24 cellular contexts compared by ENCODE assay signal in genomic region chr13:97321616-97322321, GRCh38.
DNase-seq lines count a peak whose midpoint lies in the region; ATAC-seq and TF ChIP-seq lines count a peak whose summit lies in the region.
"Had no signal": no experiment of that assay in that cellular context is flagged by ENCODE, and none has a peak within 500 bp of the region (broad histone marks: within the 10 kb centered on the region; RNA-seq: fewer than 3 reads in every experiment).

No MANE protein-coding gene starts in this region.

- no peak for TF ChIP-seq EP300 in gastroesophageal sphincter (IDR thresholded peaks at IDR 0.05)

- no peak for ATAC-seq in T-helper 17 cell
- ATAC-seq in gastroesophageal sphincter = no peak
- ATAC-seq: stimulated activated naive CD8-positive, alpha-beta T cell treated with anti-CD3 and anti-CD28 coated beads, Interleukin-15, amount 100 ng/mL, for 72 hours; upper lobe of right lung had no signal

- H3K4me2 ChIP-seq in mesenchymal stem cell (ENCODE audit: low read length, poor library complexity, severe bottlenecking) = no peak overlapping the region

- H4K8ac ChIP-seq in mesenchymal stem cell (ENCODE audit: low read length) = peak overlapping the region; percentile 14

- H2BK120ac ChIP-seq in mesenchymal stem cell (ENCODE audit: low read depth, low read length) = no peak overlapping the region

- H2BK5ac ChIP-seq in mesenchymal stem cell (ENCODE audit: low read depth, low read length, poor library complexity, severe bottlenecking) = no peak overlapping the region

- H3K4me1 ChIP-seq in gastroesophageal sphincter = peaks cover 14 to 100% (median 33%) of the 10 kb centered on the region in 3 donors
- peaks cover 10% of the 10 kb centered on the region for H3K4me1 ChIP-seq in mesenchymal stem cell (ENCODE audit: control insufficient read depth, insufficient read depth, low read depth, low read length)
- H3K4me1 ChIP-seq in ascending aorta = peaks cover 0 to 9% of the 10 kb centered on the region in 2 donors

- no peak overlapping the region for H2BK12ac ChIP-seq in mesenchymal stem cell (ENCODE audit: low read length in 2 of 2)

- no peak overlapping the region for H3K18ac ChIP-seq in mesenchymal stem cell (ENCODE audit: low read depth in 1 of 2, low read length in 2 of 2)

- no peak overlapping the region for H3K4me3 Mint-ChIP-seq in T-helper 17 cell
- H3K4me3 Mint-ChIP-seq: activated B cell treated with CpG ODN at 0.5 μM for 24 hours; activated naive CD8-positive, alpha-beta T cell treated with anti-CD3 and anti-CD28 coated beads, Interleukin-2, amount 10 ng/mL, durations not matched to agents 7 days and 5 days; brain; CD14-positive monocyte; H9; stimulated activated naive CD8-positive, alpha-beta T cell treated with anti-CD3 and anti-CD28 coated beads, Interleukin-15, amount 100 ng/mL, for 72 hours had no signal

- no peak overlapping the region for H3K4me3 ChIP-seq in gastroesophageal sphincter
- no peak overlapping the region for H3K4me3 ChIP-seq in mesenchymal stem cell (ENCODE audit: insufficient read depth in 1 of 2, low read depth in 1 of 2, low read length in 2 of 2)
- no peak overlapping the region for H3K4me3 ChIP-seq in ascending aorta
- H3K4me3 ChIP-seq: upper lobe of right lung had no signal

- H3K4ac ChIP-seq in mesenchymal stem cell (ENCODE audit: low read depth in 1 of 2, low read length in 2 of 2) = no peak overlapping the region

- H3K36me3 ChIP-seq in gastroesophageal sphincter (no peaks in the 10 kb centered on the region), mesenchymal stem cell (ENCODE audit: control insufficient read depth in 1 of 2, insufficient read depth in 2 of 2, low read depth in 1 of 2, low read length in 2 of 2) (peaks cover 0 to 8% of the 10 kb centered on the region in 2 experiments), ascending aorta (no peaks in the 10 kb centered on the region)
- H3K36me3 ChIP-seq: upper lobe of right lung had no signal

- H3K27ac ChIP-seq in gastroesophageal sphincter (peak overlapping the region; percentile 47 to 75 (median 75)), mesenchymal stem cell (ENCODE audit: low read length, poor library complexity, severe bottlenecking) (no peak overlapping the region), substantia nigra (ENCODE audit: low read depth, low read length, poor library complexity, severe bottlenecking) (peak overlapping the region; percentile 6), ascending aorta (no peak overlapping the region)
- H3K27ac ChIP-seq: RWPE1, upper lobe of right lung had no signal

- no peak overlapping the region for H2AFZ ChIP-seq in mesenchymal stem cell (ENCODE audit: low read depth, low read length)

- peak overlapping the region in 1 of 2 experiments; percentile 13 for H3K23ac ChIP-seq in mesenchymal stem cell (ENCODE audit: low read length in 2 of 2)

- peaks cover 2% of the 10 kb centered on the region for H3K36me3 Mint-ChIP-seq in T-helper 17 cell (ENCODE audit: low read depth)
- H3K36me3 Mint-ChIP-seq: activated naive CD8-positive, alpha-beta T cell treated with anti-CD3 and anti-CD28 coated beads, Interleukin-2, amount 10 ng/mL, durations not matched to agents 7 days and 5 days; brain had no signal

- intact Hi-C loops in ascending aorta (cut with DNase I) = no loop called here

- H3K27me3 ChIP-seq in gastroesophageal sphincter (no peaks in the 10 kb centered on the region), mesenchymal stem cell (ENCODE audit: control insufficient read depth in 1 of 2, insufficient read depth in 1 of 2, low read length in 2 of 2) (no peaks in the 10 kb centered on the region), ascending aorta (no peaks in the 10 kb centered on the region)
- H3K27me3 ChIP-seq: upper lobe of right lung had no signal

- DNase-seq in T-helper 17 cell (no peak), mesenchymal stem cell (no peak), substantia nigra (lab: John Stamatoyannopoulos, UW) (peak in 1 of 49 donors; percentile 29), ascending aorta (ENCODE audit: low spot score in 2 of 2) (no peak), NCI-H1417 treated with DMSO at 0.1 percent for 48 hours (lab: John Stamatoyannopoulos, UW) (no peak)
- DNase-seq in activated effector memory CD4-positive, alpha-beta T cell treated with Interleukin-2 at 50 U/mL for 16 hours = no peak
- DNase-seq: activated B cell treated with CpG ODN at 0.5 μM for 24 hours; activated CD4-positive, alpha-beta T cell treated with anti-CD3 and anti-CD28 coated beads, Interleukin-2, amount 50 U/mL, for 48 hours; activated CD8-positive, alpha-beta memory T cell treated with anti-CD3 and anti-CD28 coated beads, Interleukin-2, amount 50 U/mL, for 48 hours; activated naive CD8-positive, alpha-beta T cell treated with anti-CD3 and anti-CD28 coated beads, Interleukin-2, amount 10 ng/mL, durations not matched to agents 7 days and 5 days; DMS153; GDM1; H9; mammary epithelial cell; NCI-H1105 treated with DMSO at 0.1 percent for 48 hours; NCI-H2107; NCI-H510A treated with DMSO at 0.1 percent for 48 hours; retina; stimulated activated naive CD8-positive, alpha-beta T cell treated with anti-CD3 and anti-CD28 coated beads, Interleukin-15, amount 100 ng/mL, for 72 hours; upper lobe of right lung had no signal

- no peak overlapping the region for H2BK15ac ChIP-seq in mesenchymal stem cell (ENCODE audit: low read depth, poor library complexity, severe bottlenecking)

- TF ChIP-seq CTCF in gastroesophageal sphincter (IDR thresholded peaks at IDR 0.05) (no peak), ascending aorta (IDR thresholded peaks at IDR 0.05) (no peak)

- no peaks in the 10 kb centered on the region for H3K27me3 Mint-ChIP-seq in T-helper 17 cell
- H3K27me3 Mint-ChIP-seq: activated B cell treated with CpG ODN at 0.5 μM for 24 hours; activated naive CD8-positive, alpha-beta T cell treated with anti-CD3 and anti-CD28 coated beads, Interleukin-2, amount 10 ng/mL, durations not matched to agents 7 days and 5 days; brain; stimulated activated naive CD8-positive, alpha-beta T cell treated with anti-CD3 and anti-CD28 coated beads, Interleukin-15, amount 100 ng/mL, for 72 hours had no signal

- peaks cover 36% of the 10 kb centered on the region for H3K79me1 ChIP-seq in mesenchymal stem cell (replicated peaks; ENCODE audit: low read length, poor library complexity, severe bottlenecking)

- H3K9me3 ChIP-seq in T-helper 17 cell (ENCODE audit: control insufficient read depth, low read length, poor library complexity, severe bottlenecking) (no peaks in the 10 kb centered on the region), gastroesophageal sphincter (no peaks in the 10 kb centered on the region), mesenchymal stem cell (ENCODE audit: control insufficient read depth, low read length) (no peaks in the 10 kb centered on the region), ascending aorta (no peaks in the 10 kb centered on the region)
- H3K9me3 ChIP-seq: upper lobe of right lung had no signal

- H2AK5ac ChIP-seq in mesenchymal stem cell (ENCODE audit: low read length, severe bottlenecking) = peak overlapping the region; percentile 31

- no peak for TF ChIP-seq POLR2A in gastroesophageal sphincter (IDR thresholded peaks at IDR 0.05)

- no peak overlapping the region for H3K9ac ChIP-seq in mesenchymal stem cell (ENCODE audit: low read length)

- peak overlapping the region; percentile 11 for H3K27ac Mint-ChIP-seq in T-helper 17 cell
- H3K27ac Mint-ChIP-seq: activated B cell treated with CpG ODN at 0.5 μM for 24 hours; activated naive CD8-positive, alpha-beta T cell treated with anti-CD3 and anti-CD28 coated beads, Interleukin-2, amount 10 ng/mL, durations not matched to agents 7 days and 5 days; CD14-positive monocyte; H9 had no signal

- H4K91ac ChIP-seq in mesenchymal stem cell (ENCODE audit: low read length) = no peak overlapping the region

- H3K4me1 Mint-ChIP-seq in T-helper 17 cell = peaks cover 36% of the 10 kb centered on the region
- H3K4me1 Mint-ChIP-seq: activated naive CD8-positive, alpha-beta T cell treated with anti-CD3 and anti-CD28 coated beads, Interleukin-2, amount 10 ng/mL, durations not matched to agents 7 days and 5 days; CD14-positive monocyte had no signal

- H3K14ac ChIP-seq in mesenchymal stem cell (ENCODE audit: low read length in 2 of 2) = no peak overlapping the region

- WGBS in gastroesophageal sphincter (ENCODE audit: low coverage in 1 of 2), 2 donors = 20 to 25% methylated on average over 5 to 6 of the region's 7 CpGs
- WGBS in mesenchymal stem cell = 91% methylated on average over 7 of the region's 7 CpGs

Comparison
In these comparisons a context has a peak if more than half of its experiments do, and no peak if none do; other contexts are left out.
1. H3K27ac ChIP-seq: peak in gastroesophageal sphincter (4 of 4) and substantia nigra (single experiment); none in mesenchymal stem cell (single experiment) and ascending aorta (0 of 2).